In genomic region chr20:3925113-3925695, GRCh38 we compare ENCODE assay signal across 14 cellular contexts. TPM values are rescaled to one million over a fixed set of nuclear protein-coding genes. Genes with fewer than 3 reads are reported as not detected.
DNase-seq lines count a peak whose midpoint lies in the region; ATAC-seq and TF ChIP-seq lines count a peak whose summit lies in the region.
"Had no signal": no experiment of that assay in that cellular context is flagged by ENCODE, and none has a peak within 500 bp of the region (broad histone marks: within the 10 kb centered on the region; RNA-seq: fewer than 3 reads in every experiment).

No MANE protein-coding gene starts in this region.

- ATAC-seq in activated T-cell treated with anti-CD3 and anti-CD28 coated beads, Interleukin-2, amount 50 U/mL, for 72 hours (replicated peaks in 1 of 2), result no peak
- ATAC-seq in activated T-cell treated with anti-CD3 and anti-CD28 coated beads, Interleukin-2, amount 50 U/mL, for 4 hours, result no peak
- ATAC-seq in RWPE2 (ENCODE audit: low read depth) (no peak), HG03097 (IDR thresholded peaks at IDR 0.05; ENCODE audit: low FRiP score, unreplicated experiment) (no peak)

- H3K27me3 Mint-ChIP-seq in activated T-cell treated with anti-CD3 and anti-CD28 coated beads, Interleukin-2, amount 50 U/mL, for 72 hours (ENCODE audit: low read depth), result no peaks in the 10 kb centered on the region
- no peaks in the 10 kb centered on the region for H3K27me3 Mint-ChIP-seq in activated T-cell treated with anti-CD3 and anti-CD28 coated beads, Interleukin-2, amount 50 U/mL, for 4 hours (ENCODE audit: low read depth)

- no peaks in the 10 kb centered on the region for H3K9me3 ChIP-seq in RWPE2 (ENCODE audit: severe bottlenecking)
- H3K9me3 ChIP-seq in spleen, result no peaks in the 10 kb centered on the region
- no peaks in the 10 kb centered on the region for H3K9me3 ChIP-seq in WERI-Rb-1 (ENCODE audit: severe bottlenecking)
- no peaks in the 10 kb centered on the region for H3K9me3 ChIP-seq in tibial nerve
- H3K9me3 ChIP-seq: thoracic aorta had no signal

- H3K4me1 ChIP-seq in RWPE2 (ENCODE audit: insufficient read depth, poor library complexity, severe bottlenecking), result peaks cover 5% of the 10 kb centered on the region
- H3K4me1 ChIP-seq in spleen, result peaks cover 10 to 96% (median 60%) of the 10 kb centered on the region in 6 donors
- peaks cover 0 to 68% (median 18%) of the 10 kb centered on the region in 4 donors for H3K4me1 ChIP-seq in tibial nerve

- H3K36me3 ChIP-seq in RWPE2 (ENCODE audit: low read depth) (peaks cover 42% of the 10 kb centered on the region), spleen (peaks cover 0 to 70% (median 46%) of the 10 kb centered on the region in 6 donors), WERI-Rb-1 (peaks cover 57% of the 10 kb centered on the region), tibial nerve (peaks cover 0 to 56% (median 0%) of the 10 kb centered on the region in 3 donors)

- no peak for DNase-seq in activated T-cell treated with anti-CD3 and anti-CD28 coated beads, Interleukin-2, amount 50 U/mL, for 72 hours
- no peak for DNase-seq in activated T-cell treated with anti-CD3 and anti-CD28 coated beads, Interleukin-2, amount 50 U/mL, for 4 hours
- no peak for DNase-seq in RWPE2 (ENCODE audit: low spot score)
- no peak for DNase-seq in dorsolateral prefrontal cortex
- no peak for DNase-seq in spleen
- DNase-seq in WERI-Rb-1, result no peak
- DNase-seq in tibial nerve (ENCODE audit: low spot score in 2 of 2), result no peak
- DNase-seq: ACHN; activated CD4-positive, CD25-positive, alpha-beta regulatory T cell treated with anti-CD3 and anti-CD28 coated beads, Interleukin-2, amount 50 U/mL, for 72 hours; brain microvascular endothelial cell; hippocampal formation; NCI-H2029 treated with DMSO at 0.1 percent for 48 hours had no signal

- H3K36me3 Mint-ChIP-seq in activated T-cell treated with anti-CD3 and anti-CD28 coated beads, Interleukin-2, amount 50 U/mL, for 72 hours (ENCODE audit: insufficient read depth in 2 of 2), result peaks cover 1 to 16% of the 10 kb centered on the region in 2 donors
- H3K36me3 Mint-ChIP-seq in activated T-cell treated with anti-CD3 and anti-CD28 coated beads, Interleukin-2, amount 50 U/mL, for 4 hours (ENCODE audit: insufficient read depth), result peaks cover 22% of the 10 kb centered on the region

- TF ChIP-seq CTCF in RWPE2 (IDR thresholded peaks at IDR 0.05; ENCODE audit: poor library complexity, severe bottlenecking) (no peak), dorsolateral prefrontal cortex (IDR thresholded peaks at IDR 0.05 in 54 of 56, conservative IDR thresholded peaks at IDR 0.05 in 2 of 56; ENCODE audit: low read depth in 1 of 56, partially characterized antibody in 56 of 56) (no peak), spleen (IDR thresholded peaks at IDR 0.05 in 8 of 11, conservative IDR thresholded peaks at IDR 0.05 in 3 of 11) (no peak), WERI-Rb-1 (IDR thresholded peaks at IDR 0.05; ENCODE audit: low read depth, low read length) (no peak), tibial nerve (IDR thresholded peaks at IDR 0.05) (no peak)

- H3K27ac Mint-ChIP-seq in activated T-cell treated with anti-CD3 and anti-CD28 coated beads, Interleukin-2, amount 50 U/mL, for 72 hours, result peak overlapping the region; percentile 52

- intact Hi-C loops in dorsolateral prefrontal cortex (cut with DNase I), result loop anchor here in 1 of 2 donors (5.0 to 10.0 kb wide), 2 partner anchors 38 to 90 kb away; partner anchors contain the start of genes PANK2 and RNF24
- intact Hi-C loops in spleen (cut with DNase I; ENCODE audit: low total_unique reads), result no loop called here

- 90 to 94% (median 92%) methylated on average over 10 to 11 of the region's 11 CpGs for WGBS in spleen, 5 donors
- WGBS in tibial nerve, 2 donors, result 88 to 92% methylated on average over 10 to 11 of the region's 11 CpGs

- no peak for TF ChIP-seq EP300 in tibial nerve (IDR thresholded peaks at IDR 0.05)

- H3K27ac ChIP-seq in RWPE2 (ENCODE audit: poor library complexity, severe bottlenecking), result peak overlapping the region; percentile 1
- H3K27ac ChIP-seq in dorsolateral prefrontal cortex, result peak overlapping the region in 40 of 59 donors; percentile 3 to 81 (median 50)
- peak overlapping the region in 6 of 8 donors; percentile 9 to 86 (median 82) for H3K27ac ChIP-seq in spleen
- no peak overlapping the region for H3K27ac ChIP-seq in WERI-Rb-1
- peak overlapping the region in 1 of 4 donors; percentile 37 for H3K27ac ChIP-seq in tibial nerve
- H3K27ac ChIP-seq: brain microvascular endothelial cell, thoracic aorta had no signal

- H3K27me3 ChIP-seq in RWPE2 (ENCODE audit: insufficient read depth, poor library complexity, severe bottlenecking), result no peaks in the 10 kb centered on the region
- no peaks in the 10 kb centered on the region for H3K27me3 ChIP-seq in dorsolateral prefrontal cortex
- no peaks in the 10 kb centered on the region for H3K27me3 ChIP-seq in spleen (replicated peaks in 1 of 7)
- H3K27me3 ChIP-seq in WERI-Rb-1 (ENCODE audit: insufficient read depth, low read depth, severe bottlenecking), result no peaks in the 10 kb centered on the region
- no peaks in the 10 kb centered on the region for H3K27me3 ChIP-seq in tibial nerve
- H3K27me3 ChIP-seq: brain microvascular endothelial cell had no signal

- TF ChIP-seq POLR2A in spleen (IDR thresholded peaks at IDR 0.05) (no peak), tibial nerve (IDR thresholded peaks at IDR 0.05) (no peak)

- no peak overlapping the region for H3K4me3 ChIP-seq in RWPE2 (ENCODE audit: severe bottlenecking)
- H3K4me3 ChIP-seq in dorsolateral prefrontal cortex, result no peak overlapping the region
- no peak overlapping the region for H3K4me3 ChIP-seq in spleen
- no peak overlapping the region for H3K4me3 ChIP-seq in WERI-Rb-1 (ENCODE audit: low read depth, low read length)
- H3K4me3 ChIP-seq in tibial nerve, result no peak overlapping the region
- H3K4me3 ChIP-seq: thoracic aorta had no signal

- no peaks in the 10 kb centered on the region for H3K9me3 Mint-ChIP-seq in activated T-cell treated with anti-CD3 and anti-CD28 coated beads, Interleukin-2, amount 50 U/mL, for 72 hours
- H3K9me3 Mint-ChIP-seq in activated T-cell treated with anti-CD3 and anti-CD28 coated beads, Interleukin-2, amount 50 U/mL, for 4 hours, result no peaks in the 10 kb centered on the region

- H3K4me1 Mint-ChIP-seq in activated T-cell treated with anti-CD3 and anti-CD28 coated beads, Interleukin-2, amount 50 U/mL, for 72 hours (ENCODE audit: low read depth), result peaks cover 59% of the 10 kb centered on the region
- H3K4me1 Mint-ChIP-seq in activated T-cell treated with anti-CD3 and anti-CD28 coated beads, Interleukin-2, amount 50 U/mL, for 4 hours (ENCODE audit: low read depth), result peaks cover 51% of the 10 kb centered on the region

- no peak overlapping the region for H3K4me3 Mint-ChIP-seq in activated T-cell treated with anti-CD3 and anti-CD28 coated beads, Interleukin-2, amount 50 U/mL, for 72 hours
- H3K4me3 Mint-ChIP-seq in activated T-cell treated with anti-CD3 and anti-CD28 coated beads, Interleukin-2, amount 50 U/mL, for 4 hours, result no peak overlapping the region

RNA-seq across cellular contexts. Expression of gene PANK2, which starts 36.0 kb away (rescaled TPM):
- total RNA-seq in activated T-cell treated with anti-CD3 and anti-CD28 coated beads, Interleukin-2, amount 50 U/mL, for 72 hours, result 10 to 100 TPM; 60.6 to 67.4 TPM
- 10 to 100 TPM; 32.9 to 37.3 (median 34.1) TPM for total RNA-seq in activated T-cell treated with anti-CD3 and anti-CD28 coated beads, Interleukin-2, amount 50 U/mL, for 4 hours
- 10 to 100 TPM; 41.7 to 82.4 (median 57.8) TPM for total RNA-seq in dorsolateral prefrontal cortex
- total RNA-seq in spleen, result 10 to 100 TPM; 45.5 to 74.4 (median 67.9) TPM
- polyA plus RNA-seq in spleen, result 10 to 100 TPM; 23.0 to 36.2 (median 32.3) TPM
- 10 to 100 TPM; 58.2 to 79.7 (median 64.2) TPM for total RNA-seq in tibial nerve
